In the genomic region with DNA sequence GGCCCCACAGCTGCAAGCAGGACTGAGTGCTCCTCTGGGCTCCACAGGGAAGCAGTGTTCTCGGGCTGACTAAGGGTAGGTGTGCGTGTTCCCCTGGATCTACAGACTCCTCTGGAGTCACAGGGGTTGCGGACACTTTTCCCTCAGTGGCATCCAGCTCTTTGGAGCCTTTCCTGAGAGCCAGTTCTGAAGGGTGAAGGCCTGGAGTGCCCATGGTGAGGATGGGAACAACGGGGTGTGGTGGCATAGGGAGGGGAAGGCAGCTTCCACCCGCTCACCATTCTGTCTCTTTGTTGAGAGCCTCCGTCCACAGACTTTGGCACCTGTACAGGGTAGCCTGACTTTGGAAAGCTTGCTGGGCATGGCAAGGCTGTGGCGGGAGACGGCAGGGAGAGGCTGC, we compare ENCODE assay signal across 23 cellular contexts.
"Had no signal": no experiment of that assay in that cellular context is flagged by ENCODE, and none has a peak within 500 bp of the region (broad histone marks: within the 10 kb centered on the region; RNA-seq: fewer than 3 reads in every experiment).

No MANE protein-coding gene starts in this region.

- DNase-seq: colonic mucosa; effector CD8-positive, alpha-beta T cell; foreskin keratinocyte; heart left ventricle; mesenchymal stem cell; midbrain; naive thymus-derived CD4-positive, alpha-beta T cell; stimulated activated CD4-positive, alpha-beta T cell treated with anti-CD3 and anti-CD28 coated beads, Interleukin-2, amount 100 ng/mL, for 48 hours; stimulated activated naive B cell treated with anti-CD40 and anti-IgM and Interleukin-4, amounts not matched to agents 10 μg/mL and 1 μg/mL and 100 μg/mL, for 72 hours; transverse colon had no signal

- H2AFZ ChIP-seq: hepatocyte, parathyroid adenoma had no signal

- H3K27ac ChIP-seq: colonic mucosa, esophagus muscularis mucosa, foreskin keratinocyte, gastroesophageal sphincter, heart left ventricle, hepatocyte, neutrophil, parathyroid adenoma, prostate gland, right atrium auricular region, transverse colon, vagina had no signal

- H3K79me2 ChIP-seq: hepatocyte, parathyroid adenoma had no signal

- ATAC-seq: foreskin keratinocyte; gastroesophageal sphincter; heart left ventricle; left lobe of liver; naive thymus-derived CD4-positive, alpha-beta T cell; sciatic nerve; stimulated activated naive B cell treated with anti-CD40 and anti-IgM and Interleukin-4, amounts not matched to agents 10 μg/mL and 1 μg/mL and 100 μg/mL, for 72 hours had no signal

- H3K4me2 ChIP-seq: hepatocyte had no signal

- H3K9me3 ChIP-seq: colonic mucosa, esophagus muscularis mucosa, gastroesophageal sphincter, heart left ventricle, neutrophil, prostate gland, right atrium auricular region, transverse colon, vagina had no signal

- FAIRE-seq: endothelial cell of umbilical vein, kidney had no signal

- H3K4me3 ChIP-seq: colonic mucosa, esophagus muscularis mucosa, gastroesophageal sphincter, heart left ventricle, hepatocyte, lung, prostate gland, right atrium auricular region, transverse colon, vagina had no signal

- H3K36me3 ChIP-seq: colonic mucosa, esophagus muscularis mucosa, gastroesophageal sphincter, heart left ventricle, neutrophil, prostate gland, right atrium auricular region, transverse colon, vagina had no signal

- H3K4me1 ChIP-seq: colonic mucosa, esophagus muscularis mucosa, foreskin keratinocyte, gastroesophageal sphincter, heart left ventricle, parathyroid adenoma, prostate gland, right atrium auricular region, transverse colon, vagina had no signal

- H3K27me3 ChIP-seq: colonic mucosa, hepatocyte, neutrophil, right atrium auricular region, vagina had no signal

- H3K9ac ChIP-seq: parathyroid adenoma had no signal
